Comparison of ENCODE assay signal across 1 cellular context in genomic region chr17:57852041-57852954, GRCh38.
TF ChIP-seq lines count a peak whose summit lies in the region.

No MANE protein-coding gene starts in this region.

TF ChIP-seq in IMR-90, 13 proteins besides CTCF, POLR2A, EP300 and RAD21 (continued from another document):
- TF ChIP-seq NFE2L2 (IDR thresholded peaks at IDR 0.05; ENCODE audit: low read depth, low read length) (no peak), CHD1 (IDR thresholded peaks at IDR 0.05; ENCODE audit: low read depth, low read length) (no peak), MXI1 (IDR thresholded peaks at IDR 0.05; ENCODE audit: borderline replicate concordance, low read depth, low read length) (no peak), FOS (IDR thresholded peaks at IDR 0.05; ENCODE audit: low read depth, low read length) (no peak), ELK1 (IDR thresholded peaks at IDR 0.05; ENCODE audit: borderline replicate concordance, low read depth, low read length) (no peak), MAZ (IDR thresholded peaks at IDR 0.05; ENCODE audit: borderline replicate concordance, low read depth, low read length) (no peak), USF2 (IDR thresholded peaks at IDR 0.05; ENCODE audit: low read depth, low read length) (no peak), BHLHE40 (IDR thresholded peaks at IDR 0.05; ENCODE audit: low read depth, low read length) (no peak), CEBPB (IDR thresholded peaks at IDR 0.05; ENCODE audit: low read depth, low read length) (no peak)
